Comparison of ENCODE assay signal across 8 cellular contexts in genomic region chr3:66039590-66039887, GRCh38. TPM values are rescaled to one million over a fixed set of nuclear protein-coding genes. Genes with fewer than 3 reads are reported as not detected.
DNase-seq lines count a peak whose midpoint lies in the region; ATAC-seq and TF ChIP-seq lines count a peak whose summit lies in the region.

No MANE protein-coding gene starts in this region.

- CTCF ChIA-PET in activated CD8-positive, alpha-beta memory T cell treated with anti-CD3 and anti-CD28 coated beads, Interleukin-2, amount 10 ng/mL, durations not matched to agents 7 days and 5 days (lab: Charles Lee), result no interaction called here

- H3K36me3 ChIP-seq in MM.1S (replicated peaks; ENCODE audit: insufficient read depth, low read length), result no peaks in the 10 kb centered on the region
- no peaks in the 10 kb centered on the region for H3K36me3 ChIP-seq in vagina

- H3K9me2 ChIP-seq in MM.1S (replicated peaks; ENCODE audit: insufficient read depth, low read length), result no peaks in the 10 kb centered on the region

- TF ChIP-seq CTCF in AG10803 (conservative IDR thresholded peaks at IDR 0.05; ENCODE audit: low read length) (0 out of 2 replicates have a peak, but pooled peaks have one; percentile 2), MM.1S (IDR thresholded peaks at IDR 0.05; ENCODE audit: low read length) (no peak), vagina (IDR thresholded peaks at IDR 0.05) (no peak)

- no peaks in the 10 kb centered on the region for H3K27me3 ChIP-seq in MM.1S (replicated peaks; ENCODE audit: insufficient read depth, low read length)
- H3K27me3 ChIP-seq in vagina, result no peaks in the 10 kb centered on the region

- H3K4me1 ChIP-seq in MM.1S (ENCODE audit: low read length) (no peaks in the 10 kb centered on the region), vagina (peaks cover 29% of the 10 kb centered on the region)

- no peaks in the 10 kb centered on the region for H3K36me3 Mint-ChIP-seq in effector memory CD8-positive, alpha-beta T cell (ENCODE audit: insufficient read depth)
- no peaks in the 10 kb centered on the region for H3K36me3 Mint-ChIP-seq in memory B cell
- H3K36me3 Mint-ChIP-seq in activated CD8-positive, alpha-beta memory T cell treated with anti-CD3 and anti-CD28 coated beads, Interleukin-2, amount 10 ng/mL, durations not matched to agents 7 days and 5 days, result no peaks in the 10 kb centered on the region

- peak overlapping the region; percentile 95 for H3K4me2 ChIP-seq in MM.1S (ENCODE audit: low read depth, low read length)

- ATAC-seq in effector memory CD8-positive, alpha-beta T cell (replicated peaks), result no peak
- ATAC-seq in memory B cell (ENCODE audit: low read depth) (no peak), GM18520 (IDR thresholded peaks at IDR 0.05; ENCODE audit: unreplicated experiment) (no peak)
- ATAC-seq in activated CD8-positive, alpha-beta memory T cell treated with anti-CD3 and anti-CD28 coated beads, Interleukin-2, amount 10 ng/mL, durations not matched to agents 7 days and 5 days, result no peak

- H3K27me3 Mint-ChIP-seq in effector memory CD8-positive, alpha-beta T cell, result peaks cover 63 to 74% of the 10 kb centered on the region in 2 donors
- peaks cover 35% of the 10 kb centered on the region for H3K27me3 Mint-ChIP-seq in memory B cell
- peaks cover 71% of the 10 kb centered on the region for H3K27me3 Mint-ChIP-seq in activated CD8-positive, alpha-beta memory T cell treated with anti-CD3 and anti-CD28 coated beads, Interleukin-2, amount 10 ng/mL, durations not matched to agents 7 days and 5 days

- H3K4me1 Mint-ChIP-seq in effector memory CD8-positive, alpha-beta T cell (ENCODE audit: low read depth in 2 of 2), result peaks cover 7 to 15% of the 10 kb centered on the region in 2 donors
- H3K4me1 Mint-ChIP-seq in memory B cell, result peaks cover 8% of the 10 kb centered on the region
- H3K4me1 Mint-ChIP-seq in activated CD8-positive, alpha-beta memory T cell treated with anti-CD3 and anti-CD28 coated beads, Interleukin-2, amount 10 ng/mL, durations not matched to agents 7 days and 5 days, result peaks cover 8% of the 10 kb centered on the region

- intact Hi-C loops in vagina (cut with DNase I), result loop anchor here (5.0 kb wide), 1 partner anchor 98 kb away; no protein-coding TSS in a partner anchor

- TF ChIP-seq POLR2A in vagina (IDR thresholded peaks at IDR 0.05), result no peak

- H3K4me3 Mint-ChIP-seq in effector memory CD8-positive, alpha-beta T cell, result peak overlapping the region; percentile 74 to 79
- peak overlapping the region; percentile 71 for H3K4me3 Mint-ChIP-seq in memory B cell
- H3K4me3 Mint-ChIP-seq in activated CD8-positive, alpha-beta memory T cell treated with anti-CD3 and anti-CD28 coated beads, Interleukin-2, amount 10 ng/mL, durations not matched to agents 7 days and 5 days, result no peak overlapping the region

- H3K9me3 ChIP-seq in MM.1S (replicated peaks; ENCODE audit: insufficient read depth, low read length) (no peaks in the 10 kb centered on the region), vagina (no peaks in the 10 kb centered on the region)

- H3K4me3 ChIP-seq in AG10803 (ENCODE audit: low read length), result peak overlapping the region; percentile 54
- H3K4me3 ChIP-seq in MM.1S (ENCODE audit: low read length), result peak overlapping the region; percentile 97
- H3K4me3 ChIP-seq in vagina, result peak overlapping the region; percentile 45 to 76

- peaks cover 4% of the 10 kb centered on the region for H3F3A ChIP-seq in MM.1S (ENCODE audit: insufficient read depth, low read length)

- no peaks in the 10 kb centered on the region for H4K20me1 ChIP-seq in MM.1S (ENCODE audit: insufficient read depth, low read length)

- H2AFZ ChIP-seq in MM.1S (ENCODE audit: low read length), result peak overlapping the region; percentile 95

- H3K9ac ChIP-seq in MM.1S (ENCODE audit: low read length), result peak overlapping the region; percentile 84

- H3K9me3 Mint-ChIP-seq in effector memory CD8-positive, alpha-beta T cell, result no peaks in the 10 kb centered on the region
- peaks cover 3% of the 10 kb centered on the region for H3K9me3 Mint-ChIP-seq in memory B cell
- H3K9me3 Mint-ChIP-seq in activated CD8-positive, alpha-beta memory T cell treated with anti-CD3 and anti-CD28 coated beads, Interleukin-2, amount 10 ng/mL, durations not matched to agents 7 days and 5 days (ENCODE audit: low read depth), result no peaks in the 10 kb centered on the region

- H3K27ac Mint-ChIP-seq in effector memory CD8-positive, alpha-beta T cell, result no peak overlapping the region
- H3K27ac Mint-ChIP-seq in memory B cell, result no peak overlapping the region
- no peak overlapping the region for H3K27ac Mint-ChIP-seq in activated CD8-positive, alpha-beta memory T cell treated with anti-CD3 and anti-CD28 coated beads, Interleukin-2, amount 10 ng/mL, durations not matched to agents 7 days and 5 days

- peak; percentile 38 for DNase-seq in AG10803 (ENCODE audit: low read depth)
- no peak for DNase-seq in MM.1S
- DNase-seq in effector memory CD8-positive, alpha-beta T cell, result no peak
- no peak for DNase-seq in memory B cell (ENCODE audit: low spot score in 2 of 2)
- DNase-seq in vagina (ENCODE audit: extremely low spot score in 2 of 2), result no peak
- DNase-seq in activated CD8-positive, alpha-beta memory T cell treated with anti-CD3 and anti-CD28 coated beads, Interleukin-2, amount 10 ng/mL, durations not matched to agents 7 days and 5 days, result no peak
- no peak for DNase-seq in stimulated activated naive CD4-positive, alpha-beta T cell (lab: John Stamatoyannopoulos, UW)

- peaks cover 14% of the 10 kb centered on the region for H3K79me2 ChIP-seq in MM.1S (ENCODE audit: low read length)

- peak overlapping the region; percentile 86; the same call in 1 of the 2 replicates for H3K27ac ChIP-seq in MM.1S (ENCODE audit: low read length)
- peak overlapping the region; percentile 82 for H3K27ac ChIP-seq in vagina

RNA-seq across cellular contexts. Expression of gene MAGI1, which starts 0.8 kb away (rescaled TPM):
- 47.1 TPM for total RNA-seq in vagina
- 1 to 10 TPM in 1 of 2 experiments, under 1 TPM in 1; 0.29 to 4.3 TPM for total RNA-seq in activated CD8-positive, alpha-beta memory T cell treated with anti-CD3 and anti-CD28 coated beads, Interleukin-2, amount 10 ng/mL, durations not matched to agents 7 days and 5 days
